ENCODE assay signal across 1 cellular context in genomic region chr6:30556964-30557682, GRCh38.
A peak's percentile ranks its signal among the peaks of the same experiment; 100 is the strongest.
TF ChIP-seq lines count a peak whose summit lies in the region.

TSS of gene PRR3 (plus strand) at chr6:30557295. CDS start at chr6:30557345, 50 bp downstream.

TF ChIP-seq in K562, 482 proteins besides CTCF, POLR2A, EP300 and RAD21 (continued from another document and continues in another):
- TF ChIP-seq TFAP4 (CRISPR knock-in tag; IDR thresholded peaks at IDR 0.05; ENCODE audit: borderline replicate concordance) (peak; percentile 81), NKRF (IDR thresholded peaks at IDR 0.05; ENCODE audit: borderline replicate concordance) (peak; percentile 87), ZBTB49 (CRISPR knock-in tag; IDR thresholded peaks at IDR 0.05; ENCODE audit: borderline replicate concordance) (0 out of 2 replicates have a peak, but pooled peaks have one; percentile 92), ETV6 (IDR thresholded peaks at IDR 0.05; ENCODE audit: borderline replicate concordance in 1 of 2, low read depth in 2 of 2, low read length in 1 of 2) (peak in 1 of 2 experiments; percentile 73; a peak in 2 of 4 replicates), ETV6 (CRISPR knock-in tag; IDR thresholded peaks at IDR 0.05; ENCODE audit: borderline replicate concordance) (0 out of 2 replicates have a peak, but pooled peaks have one; percentile 27), ZNF41 (CRISPR knock-in tag; conservative IDR thresholded peaks at IDR 0.05) (peak; percentile 26; the same call in 1 of the 2 replicates), BMI1 (IDR thresholded peaks at IDR 0.05; ENCODE audit: low read length) (peak; percentile 92; the same call in 1 of the 2 replicates), CREBBP (IDR thresholded peaks at IDR 0.05; ENCODE audit: low read depth, low read length) (no peak), RNF219 (CRISPR knock-in tag; IDR thresholded peaks at IDR 0.05) (0 out of 2 replicates have a peak, but pooled peaks have one; percentile 41), NR4A1 (CRISPR knock-in tag; IDR thresholded peaks at IDR 0.05) (no peak), NR4A1 (tag; IDR thresholded peaks at IDR 0.05) (peak; percentile 84; the same call in 1 of the 2 replicates), ZNF830 (CRISPR knock-in tag; IDR thresholded peaks at IDR 0.05) (no peak), CAMTA2 (CRISPR knock-in tag; conservative IDR thresholded peaks at IDR 0.05) (peak; percentile 78; the same call in 1 of the 2 replicates), SUPT5H (IDR thresholded peaks at IDR 0.05) (peak; percentile 93), ZNF609 (CRISPR knock-in tag; IDR thresholded peaks at IDR 0.05; ENCODE audit: borderline replicate concordance) (peak; percentile 59; the same call in 1 of the 2 replicates), FOXK1 (CRISPR knock-in tag; IDR thresholded peaks at IDR 0.05; ENCODE audit: borderline replicate concordance) (peak; percentile 96; the same call in 1 of the 2 replicates), FOXP1 (CRISPR knock-in tag; IDR thresholded peaks at IDR 0.05) (peak; percentile 89; the same call in 1 of the 2 replicates), THRAP3 (IDR thresholded peaks at IDR 0.05; ENCODE audit: borderline replicate concordance) (no peak; the same call in 1 of the 2 replicates), CGGBP1 (CRISPR knock-in tag; IDR thresholded peaks at IDR 0.05) (0 out of 2 replicates have a peak, but pooled peaks have one; percentile 57), CREB3 (tag; conservative IDR thresholded peaks at IDR 0.05; ENCODE audit: low read depth) (no peak), BACH1 (tag; IDR thresholded peaks at IDR 0.05) (no peak), RNF2 (IDR thresholded peaks at IDR 0.05) (peak; percentile 85), ZBTB11 (CRISPR knock-in tag; IDR thresholded peaks at IDR 0.05) (peak; percentile 87 to 98 (median 93); a peak in 5 of 6 replicates), NR2C1 (IDR thresholded peaks at IDR 0.05) (peak; percentile 97), NR2C1 (tag; IDR thresholded peaks at IDR 0.05) (peak; percentile 97), PML (IDR thresholded peaks at IDR 0.05; ENCODE audit: low read length) (peak; percentile 75), ZFP91 (CRISPR knock-in tag; IDR thresholded peaks at IDR 0.05) (peak; percentile 66; the same call in 1 of the 2 replicates), IRF2 (CRISPR knock-in tag; IDR thresholded peaks at IDR 0.05) (0 out of 2 replicates have a peak, but pooled peaks have one; percentile 79), SAP30 (IDR thresholded peaks at IDR 0.05; ENCODE audit: borderline replicate concordance, insufficient read depth, low read depth, low read length, poor library complexity, severe bottlenecking) (peak; percentile 92), ZNF124 (CRISPR knock-in tag; IDR thresholded peaks at IDR 0.05) (no peak), CBX3 (IDR thresholded peaks at IDR 0.05; ENCODE audit: borderline replicate concordance in 1 of 2, low read length in 2 of 2) (peak in 1 of 2 experiments; percentile 79; a peak in 1 of 3 replicates), RBM22 (IDR thresholded peaks at IDR 0.05; ENCODE audit: low read depth, low read length, poor library complexity, severe bottlenecking) (peak; percentile 42), ARID1B (IDR thresholded peaks at IDR 0.05) (peak; percentile 58; the same call in 1 of the 2 replicates), HNRNPK (IDR thresholded peaks at IDR 0.05; ENCODE audit: low read depth, low read length, poor library complexity, severe bottlenecking) (no peak), ZBTB26 (CRISPR knock-in tag; IDR thresholded peaks at IDR 0.05) (no peak; the same call in 1 of the 2 replicates), STAT5B (CRISPR knock-in tag; IDR thresholded peaks at IDR 0.05) (no peak)
